ENCODE assay signal across 8 cellular contexts in genomic region chr9:131502781-131503625, GRCh38. TPM values are rescaled to one million over a fixed set of nuclear protein-coding genes. Genes with fewer than 3 reads are reported as not detected.
DNase-seq lines count a peak whose midpoint lies in the region; ATAC-seq and TF ChIP-seq lines count a peak whose summit lies in the region.

Gene POMT1 (plus strand): TSS chr9:131502918. CDS start chr9:131504219, 1,301 bp downstream.

- H3K9me2 ChIP-seq in PC-9 (ENCODE audit: insufficient read depth), result no peaks in the 10 kb centered on the region

- H3K36me3 Mint-ChIP-seq in IgD-negative memory B cell, result peaks cover 3% of the 10 kb centered on the region
- H3K36me3 Mint-ChIP-seq in activated T-cell treated with anti-CD3 and anti-CD28 coated beads, Interleukin-2, amount 50 U/mL, for 72 hours (ENCODE audit: insufficient read depth in 2 of 2), result peaks cover 8 to 15% of the 10 kb centered on the region in 2 donors

- H3K9me3 Mint-ChIP-seq in IgD-negative memory B cell, result no peaks in the 10 kb centered on the region
- H3K9me3 Mint-ChIP-seq in activated T-cell treated with anti-CD3 and anti-CD28 coated beads, Interleukin-2, amount 50 U/mL, for 72 hours, result no peaks in the 10 kb centered on the region

- no peaks in the 10 kb centered on the region for H3K79me2 ChIP-seq in PC-9 (ENCODE audit: low read depth)

- peak within 1 kb of the TSS; percentile 61 for H3K4me2 ChIP-seq in PC-9

- intact Hi-C loops in PC-9 (cut with micrococcal nuclease; ENCODE audit: unreplicated experiment) (no loop called here), esophagus squamous epithelium (cut with DNase I) (no loop called here)

- no peaks in the 10 kb centered on the region for H3K27me3 ChIP-seq in PC-9 (ENCODE audit: insufficient read depth, low read depth)
- H3K27me3 ChIP-seq in esophagus squamous epithelium, result no peaks in the 10 kb centered on the region

- ATAC-seq in GM21526 (IDR thresholded peaks at IDR 0.05; ENCODE audit: low FRiP score, unreplicated experiment), result peak; percentile 64
- peak; percentile 48 to 55 for ATAC-seq in activated T-cell treated with anti-CD3 and anti-CD28 coated beads, Interleukin-2, amount 50 U/mL, for 72 hours (replicated peaks in 1 of 2)

- no peak within 1 kb of the TSS for H3K27ac ChIP-seq in PC-9
- H3K27ac ChIP-seq in esophagus squamous epithelium, result peak within 1 kb of the TSS; percentile 61 to 85 (median 76)

- H3K27me3 Mint-ChIP-seq in IgD-negative memory B cell, result no peaks in the 10 kb centered on the region
- no peaks in the 10 kb centered on the region for H3K27me3 Mint-ChIP-seq in activated T-cell treated with anti-CD3 and anti-CD28 coated beads, Interleukin-2, amount 50 U/mL, for 72 hours (ENCODE audit: low read depth)

- no peak for TF ChIP-seq CTCF in PC-9 (conservative IDR thresholded peaks at IDR 0.05)
- peak in 1 of 6 experiments; percentile 46 for TF ChIP-seq CTCF in esophagus squamous epithelium (IDR thresholded peaks at IDR 0.05)

- H3K4me1 Mint-ChIP-seq in IgD-negative memory B cell, result peaks cover 12 to 19% (median 15%) of the 10 kb centered on the region in 3 donors
- peaks cover 62% of the 10 kb centered on the region for H3K4me1 Mint-ChIP-seq in activated T-cell treated with anti-CD3 and anti-CD28 coated beads, Interleukin-2, amount 50 U/mL, for 72 hours (ENCODE audit: low read depth)

- H3K9me3 ChIP-seq in PC-9 (ENCODE audit: insufficient read depth, low read depth), result no peaks in the 10 kb centered on the region
- no peaks in the 10 kb centered on the region for H3K9me3 ChIP-seq in esophagus squamous epithelium

- no TSS peak for BruUV-seq in PC-9 (replicated peaks; lab: Mats Ljungman, UMichigan)

- peak; percentile 77 for DNase-seq in Caki2 (ENCODE audit: low read depth)
- DNase-seq in PC-9, result peak in 1 of 2 experiments; percentile 81
- peak; percentile 91 to 94 for DNase-seq in activated T-cell treated with anti-CD3 and anti-CD28 coated beads, Interleukin-2, amount 50 U/mL, for 72 hours
- peak; percentile 45 for DNase-seq in esophagus squamous epithelium (lab: John Stamatoyannopoulos, UW)
- DNase-seq in myocyte (ENCODE audit: low read depth), result peak; percentile 91
- DNase-seq in stimulated activated CD8-positive, alpha-beta memory T cell treated with anti-CD3 and anti-CD28 coated beads, Interleukin-7, amount 100 ng/mL, for 4 hours (ENCODE audit: low read depth in 2 of 2), result peak; percentile 73 to 84

- peak within 1 kb of the TSS; percentile 78 to 91 (median 79) for H3K27ac Mint-ChIP-seq in IgD-negative memory B cell
- H3K27ac Mint-ChIP-seq in activated T-cell treated with anti-CD3 and anti-CD28 coated beads, Interleukin-2, amount 50 U/mL, for 72 hours, result peak within 1 kb of the TSS; percentile 94

- peaks cover 13% of the 10 kb centered on the region for H4K20me1 ChIP-seq in PC-9 (ENCODE audit: insufficient read depth)

- peak within 1 kb of the TSS; percentile 47 for H3K4me3 ChIP-seq in PC-9
- peak within 1 kb of the TSS; percentile 57 to 94 (median 84) for H3K4me3 ChIP-seq in esophagus squamous epithelium

- peak in 1 of 4 donors; percentile 40 for TF ChIP-seq POLR2A in esophagus squamous epithelium (IDR thresholded peaks at IDR 0.05)

- POLR2A ChIA-PET in PC-9 (lab: Charles Lee; ENCODE audit: unreplicated experiment), result interaction anchor here (0.6 kb wide), 1 partner anchor 132 kb away, joined by 3 read pairs; no protein-coding TSS in a partner anchor

- peak within 1 kb of the TSS; percentile 89 to 96 (median 93) for H3K4me3 Mint-ChIP-seq in IgD-negative memory B cell
- peak within 1 kb of the TSS; percentile 97 to 99 for H3K4me3 Mint-ChIP-seq in activated T-cell treated with anti-CD3 and anti-CD28 coated beads, Interleukin-2, amount 50 U/mL, for 72 hours

- 0 to 1% methylated on average over 20 of the region's 83 CpGs for WGBS in esophagus squamous epithelium, 2 donors

- CTCF ChIA-PET in PC-9 (lab: Charles Lee), result interaction anchor here (0.6 kb wide), 1 partner anchor 200 kb away, joined by 3 read pairs; no protein-coding TSS in a partner anchor

- peaks cover 21% of the 10 kb centered on the region; the same call in 1 of the 2 replicates for H3F3A ChIP-seq in PC-9 (ENCODE audit: insufficient read depth, low read depth)

- peaks cover 17% of the 10 kb centered on the region; the same call in 1 of the 2 replicates for H3K36me3 ChIP-seq in PC-9 (ENCODE audit: low read depth)
- peaks cover 0 to 36% (median 8%) of the 10 kb centered on the region in 3 donors for H3K36me3 ChIP-seq in esophagus squamous epithelium

- in situ Hi-C loops in Caki2 (cut with HindIII; ENCODE audit: low pct_unique_long_range_greater_than_20kb, low sequenced_read_pairs), result no loop called here

- no peak within 1 kb of the TSS; the same call in 1 of the 2 replicates for H2AFZ ChIP-seq in PC-9

- H3K4me1 ChIP-seq in PC-9 (replicated peaks; ENCODE audit: insufficient read depth) (no peaks in the 10 kb centered on the region), esophagus squamous epithelium (peaks cover 10 to 36% (median 19%) of the 10 kb centered on the region in 3 donors)

RNA-seq across cellular contexts. Expression of gene POMT1, which starts in this region (rescaled TPM):
- 29.6 and 30.9 TPM in 2 replicates for total RNA-seq in Caki2 (2014; rRNA removed; shearing (Covaris generic); ENCODE audit: low replicate concordance)
- 5.1 TPM for polyA plus RNA-seq in IgD-negative memory B cell
- total RNA-seq in PC-9 (2021) (35.3 and 45.8 TPM in 2 replicates), esophagus squamous epithelium (10 to 100 TPM; 14.6 to 27.8 (median 18.4) TPM), myocyte (39.0 and 47.5 TPM in 2 replicates)
- total RNA-seq in activated T-cell treated with anti-CD3 and anti-CD28 coated beads, Interleukin-2, amount 50 U/mL, for 72 hours, result 10 to 100 TPM; 47.3 to 52.1 TPM
- 38.6 TPM for polyA plus RNA-seq in myocyte (2012)
